8 cellular contexts compared by ENCODE assay signal in the genomic region with DNA sequence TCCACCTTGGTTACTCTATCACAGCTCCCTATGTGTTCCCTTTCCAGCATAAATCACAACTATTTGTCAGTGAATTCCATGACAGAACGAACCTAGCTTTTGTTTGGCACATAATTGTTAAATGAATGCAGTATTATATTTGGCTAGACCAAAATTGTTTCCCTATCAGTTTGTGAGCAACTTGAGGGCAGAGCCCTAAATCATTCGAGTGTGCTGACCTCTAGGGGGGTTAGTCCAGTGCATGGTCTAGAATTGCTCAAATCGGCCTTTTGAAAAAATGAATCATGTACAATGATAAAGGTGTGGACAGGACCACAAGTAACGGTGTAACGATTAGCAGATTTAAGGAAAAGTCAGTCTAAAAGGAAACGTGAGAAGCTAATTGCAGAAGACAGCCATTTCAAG. TPM values are rescaled to one million over a fixed set of nuclear protein-coding genes. Genes with fewer than 3 reads are reported as not detected.
DNase-seq lines count a peak whose midpoint lies in the region; ATAC-seq, FAIRE-seq and TF ChIP-seq lines count a peak whose summit lies in the region.

No MANE protein-coding gene starts in this region.

- H3K79me2 ChIP-seq in SK-N-SH (ENCODE audit: insufficient read depth), result peaks cover 45% of the 10 kb centered on the region

- H3K4me2 ChIP-seq in SK-N-SH, result peak overlapping the region; percentile 47; the same call in 1 of the 2 replicates

- H3K4me1 ChIP-seq in SK-N-SH (ENCODE audit: control insufficient read depth in 1 of 2, insufficient read depth in 2 of 2, low read depth in 1 of 2, low read length in 1 of 2), result peaks cover 0 to 6% of the 10 kb centered on the region in 2 experiments; a peak in 3 of 4 replicates

- no peak for TF ChIP-seq EP300 in SK-N-SH (IDR thresholded peaks at IDR 0.05; ENCODE audit: borderline replicate concordance in 1 of 2, low read depth in 1 of 2, low read length in 1 of 2)

- no peak for TF ChIP-seq RAD21 in SK-N-SH (IDR thresholded peaks at IDR 0.05; ENCODE audit: low read length)

- H3K27ac ChIP-seq in SK-N-SH (ENCODE audit: low read depth in 2 of 2, low read length in 1 of 2), result peak overlapping the region; percentile 73 to 92; a peak in 3 of 4 replicates

- H3K9ac ChIP-seq in SK-N-SH, result no peak overlapping the region

- no peaks in the 10 kb centered on the region for H3K27me3 ChIP-seq in SK-N-SH (ENCODE audit: insufficient read depth)

- no peaks in the 10 kb centered on the region for H3K9me2 ChIP-seq in SK-N-SH

- 30% methylated on average over 6 of the region's 6 CpGs for WGBS in SK-N-SH (ENCODE audit: low lambda C conversion rate)

- CTCF ChIA-PET in SK-N-SH (lab: Yijun Ruan, JAX), result interaction anchor here (0.8 to 4.2 kb wide), 7 partner anchors 25 to 687 kb away, joined by 3 to 21 read pairs (median 4); no protein-coding TSS in a partner anchor

- peak overlapping the region; percentile 95; the same call in 1 of the 2 replicates for H2AFZ ChIP-seq in SK-N-SH (ENCODE audit: low read depth)

- intact Hi-C loops in sciatic nerve (cut with DNase I), result no loop called here

- no peak; the same call in 1 of the 2 replicates for TF ChIP-seq CTCF in SK-N-SH (IDR thresholded peaks at IDR 0.05)
- TF ChIP-seq CTCF in fibroblast of mammary gland (conservative IDR thresholded peaks at IDR 0.05; ENCODE audit: control insufficient read depth, insufficient read depth, low read depth, low read length), result no peak
- TF ChIP-seq CTCF in D721Med (IDR thresholded peaks at IDR 0.05; ENCODE audit: insufficient read depth, missing control alignments), result no peak

- ATAC-seq in GM19467 (IDR thresholded peaks at IDR 0.05; ENCODE audit: unreplicated experiment), result peak; percentile 3
- peak; percentile 17 for ATAC-seq in sciatic nerve
- ATAC-seq in HG02840 (IDR thresholded peaks at IDR 0.05; ENCODE audit: low FRiP score, unreplicated experiment), result no peak

- H3F3A ChIP-seq in SK-N-SH (replicated peaks; ENCODE audit: insufficient read depth), result no peaks in the 10 kb centered on the region

- H3K4me3 ChIP-seq in SK-N-SH (ENCODE audit: low read depth in 2 of 2, low read length in 1 of 2), result peak overlapping the region; percentile 28 to 91; a peak in 3 of 4 replicates
- peak overlapping the region; percentile 20 for H3K4me3 ChIP-seq in fibroblast of mammary gland (ENCODE audit: control insufficient read depth, low read depth, low read length)

- H4K20me1 ChIP-seq in SK-N-SH (ENCODE audit: insufficient read depth), result peaks cover 16% of the 10 kb centered on the region

- H3K9me3 ChIP-seq in SK-N-SH, result no peaks in the 10 kb centered on the region

- H3K36me3 ChIP-seq in SK-N-SH (replicated peaks in 1 of 2; ENCODE audit: control insufficient read depth in 1 of 2, insufficient read depth in 2 of 2, low read length in 1 of 2), result no peaks in the 10 kb centered on the region

- no peak for FAIRE-seq in D721Med (lab: Jason Lieb, UNC)

- DNase-seq in SK-N-SH, result no peak
- DNase-seq in fibroblast of mammary gland (ENCODE audit: low read depth), result no peak
- DNase-seq in sciatic nerve (ENCODE audit: low spot score), result no peak
- no peak for DNase-seq in NCI-H748 treated with DMSO at 0.1 percent for 48 hours (lab: John Stamatoyannopoulos, UW)
- no peak for DNase-seq in D721Med (ENCODE audit: insufficient read length, low spot score)
- no peak for DNase-seq in NCI-H2081 (lab: John Stamatoyannopoulos, UW)

- POLR2A ChIA-PET in SK-N-SH (lab: Yijun Ruan, JAX), result interaction anchor here (0.5 to 1.7 kb wide), 6 partner anchors 9 to 1085 kb away, joined by 3 to 8 read pairs (median 3); no protein-coding TSS in a partner anchor

TF ChIP-seq in SK-N-SH, 30 proteins besides CTCF, POLR2A, EP300 and RAD21:
- TF ChIP-seq, protein P1, sequence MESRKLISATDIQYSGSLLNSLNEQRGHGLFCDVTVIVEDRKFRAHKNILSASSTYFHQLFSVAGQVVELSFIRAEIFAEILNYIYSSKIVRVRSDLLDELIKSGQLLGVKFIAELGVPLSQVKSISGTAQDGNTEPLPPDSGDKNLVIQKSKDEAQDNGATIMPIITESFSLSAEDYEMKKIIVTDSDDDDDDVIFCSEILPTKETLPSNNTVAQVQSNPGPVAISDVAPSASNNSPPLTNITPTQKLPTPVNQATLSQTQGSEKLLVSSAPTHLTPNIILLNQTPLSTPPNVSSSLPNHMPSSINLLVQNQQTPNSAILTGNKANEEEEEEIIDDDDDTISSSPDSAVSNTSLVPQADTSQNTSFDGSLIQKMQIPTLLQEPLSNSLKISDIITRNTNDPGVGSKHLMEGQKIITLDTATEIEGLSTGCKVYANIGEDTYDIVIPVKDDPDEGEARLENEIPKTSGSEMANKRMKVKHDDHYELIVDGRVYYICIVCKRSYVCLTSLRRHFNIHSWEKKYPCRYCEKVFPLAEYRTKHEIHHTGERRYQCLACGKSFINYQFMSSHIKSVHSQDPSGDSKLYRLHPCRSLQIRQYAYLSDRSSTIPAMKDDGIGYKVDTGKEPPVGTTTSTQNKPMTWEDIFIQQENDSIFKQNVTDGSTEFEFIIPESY (IDR thresholded peaks at IDR 0.05; ENCODE audit: borderline replicate concordance, low read depth), result no peak
- TF ChIP-seq MXI1 (IDR thresholded peaks at IDR 0.05; ENCODE audit: low read depth, low read length), result peak; percentile 7; the same call in 1 of the 2 replicates
- TF ChIP-seq, protein P2, sequence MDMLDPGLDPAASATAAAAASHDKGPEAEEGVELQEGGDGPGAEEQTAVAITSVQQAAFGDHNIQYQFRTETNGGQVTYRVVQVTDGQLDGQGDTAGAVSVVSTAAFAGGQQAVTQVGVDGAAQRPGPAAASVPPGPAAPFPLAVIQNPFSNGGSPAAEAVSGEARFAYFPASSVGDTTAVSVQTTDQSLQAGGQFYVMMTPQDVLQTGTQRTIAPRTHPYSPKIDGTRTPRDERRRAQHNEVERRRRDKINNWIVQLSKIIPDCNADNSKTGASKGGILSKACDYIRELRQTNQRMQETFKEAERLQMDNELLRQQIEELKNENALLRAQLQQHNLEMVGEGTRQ (IDR thresholded peaks at IDR 0.05; ENCODE audit: borderline replicate concordance, low read depth, low read length), result no peak
- TF ChIP-seq RXRA (IDR thresholded peaks at IDR 0.05; ENCODE audit: borderline replicate concordance, low read depth), result no peak
- peak; percentile 66; the same call in 1 of the 2 replicates for TF ChIP-seq YY1 (IDR thresholded peaks at IDR 0.05; ENCODE audit: low read depth)
TF ChIP-seq in SK-N-SH: peak in this region for 2.

RNA-seq across cellular contexts. Expression of a gene that starts 0.5 kb away (rescaled TPM):
- polyA plus RNA-seq in SK-N-SH (2012; rRNA removed), result 8.9 and 13.2 TPM in 2 replicates
- 15.2 and 16.8 TPM in 2 replicates for polyA plus RNA-seq in SK-N-SH (2012; cell fraction: cytosol; rRNA removed)
- polyA plus RNA-seq in SK-N-SH (2012; cell fraction: nucleus; rRNA removed), result 2.9 and 5.6 TPM in 2 replicates
- total RNA-seq in sciatic nerve, result 16.0 TPM
